ENCODE assay signal across 14 cellular contexts in the genomic region with DNA sequence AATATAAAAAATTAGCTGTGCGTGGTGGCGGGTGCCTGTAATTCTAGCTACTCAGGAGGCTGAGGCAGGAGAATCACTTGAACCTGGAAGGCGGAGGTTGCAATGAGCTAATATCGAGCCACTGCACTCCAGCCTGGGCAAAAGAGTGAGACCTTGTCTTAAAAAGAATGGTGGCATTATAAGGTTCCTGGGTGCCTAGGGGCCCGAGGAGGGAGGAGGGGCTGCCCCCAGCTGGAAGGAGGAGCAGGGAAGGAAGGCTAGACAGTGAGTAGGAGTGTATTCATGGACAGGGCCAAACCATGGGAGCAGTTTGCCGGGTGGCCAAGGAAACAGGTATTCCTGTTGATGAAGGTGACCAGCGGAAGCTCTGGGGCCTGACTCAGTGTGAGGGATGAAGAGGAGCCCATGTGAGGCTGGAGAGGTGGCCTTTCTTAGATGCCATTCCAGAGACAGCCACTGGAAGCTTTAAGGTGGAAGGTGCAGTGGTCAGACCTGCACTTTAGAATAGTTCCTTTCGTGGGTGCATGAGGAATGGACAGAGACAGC. TPM values are rescaled to one million over a fixed set of nuclear protein-coding genes. Genes with fewer than 3 reads are reported as not detected.
DNase-seq lines count a peak whose midpoint lies in the region; ATAC-seq and TF ChIP-seq lines count a peak whose summit lies in the region.
"Had no signal": no experiment of that assay in that cellular context is flagged by ENCODE, and none has a peak within 500 bp of the region (broad histone marks: within the 10 kb centered on the region; RNA-seq: fewer than 3 reads in every experiment).

No MANE protein-coding gene starts in this region.

- H3K27me3 ChIP-seq in Caco-2 (replicated peaks; ENCODE audit: control insufficient read depth, insufficient read depth, low read length) (no peaks in the 10 kb centered on the region), RWPE2 (ENCODE audit: insufficient read depth, poor library complexity, severe bottlenecking) (no peaks in the 10 kb centered on the region), right cardiac atrium (ENCODE audit: control insufficient read depth, insufficient read depth) (no peaks in the 10 kb centered on the region), sigmoid colon (no peaks in the 10 kb centered on the region)

- H3K4me1 ChIP-seq in Caco-2 (no peaks in the 10 kb centered on the region), RWPE2 (ENCODE audit: insufficient read depth, poor library complexity, severe bottlenecking) (peaks cover 25% of the 10 kb centered on the region), right cardiac atrium (ENCODE audit: control insufficient read depth, insufficient read depth, low read length) (peaks cover 12% of the 10 kb centered on the region), sigmoid colon (peaks cover 6 to 88% (median 79%) of the 10 kb centered on the region in 4 donors)

- POLR2A ChIA-PET in Caco-2 (lab: Charles Lee): interaction anchor here (1.2 kb wide), 1 partner anchor 24 kb away, joined by 4 read pairs; the partner anchor contains the start of gene MANBAL

- H3K9me3 ChIP-seq in Caco-2 (no peaks in the 10 kb centered on the region), RWPE2 (ENCODE audit: severe bottlenecking) (no peaks in the 10 kb centered on the region), right cardiac atrium (ENCODE audit: control insufficient read depth, low read length) (no peaks in the 10 kb centered on the region), sigmoid colon (no peaks in the 10 kb centered on the region)

- H3K36me3 ChIP-seq in Caco-2 (ENCODE audit: control insufficient read depth, insufficient read depth, low read length) (peaks cover 6% of the 10 kb centered on the region), RWPE2 (ENCODE audit: low read depth) (peaks cover 89% of the 10 kb centered on the region), sigmoid colon (peaks cover 0 to 30% (median under 1%) of the 10 kb centered on the region in 4 donors)

- peaks cover 20% of the 10 kb centered on the region for H3K36me3 Mint-ChIP-seq in Caco-2 (ENCODE audit: insufficient read depth, unreplicated experiment)

- CTCF ChIA-PET in Caco-2 (lab: Charles Lee): interaction anchor here (0.6 kb wide), 1 partner anchor 10 kb away, joined by 3 read pairs; no protein-coding TSS in a partner anchor

- intact Hi-C loops in Caco-2 (cut with micrococcal nuclease; ENCODE audit: unreplicated experiment): no loop called here
- intact Hi-C loops in right cardiac atrium (cut with DNase I): no loop called here
- intact Hi-C loops in sigmoid colon (cut with DNase I): loop anchor here (2.0 kb wide), 1 partner anchor 33 kb away; the partner anchor contains the start of gene SRC

- H3K9me3 Mint-ChIP-seq in Caco-2 (ENCODE audit: unreplicated experiment): no peaks in the 10 kb centered on the region

- DNase-seq in Caco-2 (peak in 1 of 2 experiments; percentile 43), RWPE2 (ENCODE audit: low spot score) (peak; percentile 73), right cardiac atrium (peak in 1 of 3 donors; percentile 28), sigmoid colon (peak; percentile 61), CD1c-positive myeloid dendritic cell (ENCODE audit: extremely low spot score) (no peak), SW 1271 (lab: John Stamatoyannopoulos, UW) (no peak)
- no peak for DNase-seq in activated CD8-positive, alpha-beta memory T cell treated with anti-CD3 and anti-CD28 coated beads for 24 hours
- DNase-seq: amniotic stem cell, DMS153, KBM-7, kidney had no signal

- no TSS peak for BruUV-seq in Caco-2 (replicated peaks; lab: Mats Ljungman, UMichigan)

- H3K4me3 Mint-ChIP-seq in Caco-2 (ENCODE audit: unreplicated experiment): no peak overlapping the region

- H3K27ac Mint-ChIP-seq in Caco-2 (ENCODE audit: unreplicated experiment): peak overlapping the region; percentile 4

- no peak for TF ChIP-seq POLR2A in sigmoid colon (IDR thresholded peaks at IDR 0.05)

- H3K4me3 ChIP-seq in Caco-2 (ENCODE audit: low read depth, low read length) (no peak overlapping the region), RWPE2 (ENCODE audit: severe bottlenecking) (no peak overlapping the region), right cardiac atrium (ENCODE audit: low read length) (no peak overlapping the region), sigmoid colon (no peak overlapping the region)

- H3K4me1 Mint-ChIP-seq in Caco-2 (ENCODE audit: low read depth, unreplicated experiment): peaks cover 6% of the 10 kb centered on the region

- 92% methylated on average over 8 of the region's 8 CpGs for WGBS in right cardiac atrium
- WGBS in sigmoid colon, 2 donors: 96% methylated on average over 8 of the region's 8 CpGs

- ATAC-seq in RWPE2 (ENCODE audit: low read depth) (peak; percentile 4; the same call in 2 of the 3 replicates), right cardiac atrium (no peak), GM19463 (IDR thresholded peaks at IDR 0.05; ENCODE audit: unreplicated experiment) (no peak)

- no peaks in the 10 kb centered on the region for H3K27me3 Mint-ChIP-seq in Caco-2 (ENCODE audit: insufficient read depth, unreplicated experiment)

- TF ChIP-seq CTCF in Caco-2 (IDR thresholded peaks at IDR 0.05; ENCODE audit: insufficient read depth in 1 of 2, low read depth in 1 of 2, low read length in 1 of 2, severe bottlenecking in 1 of 2, unreplicated experiment in 1 of 2) (no peak), RWPE2 (IDR thresholded peaks at IDR 0.05; ENCODE audit: poor library complexity, severe bottlenecking) (no peak), sigmoid colon (IDR thresholded peaks at IDR 0.05) (no peak)

- peak overlapping the region; percentile 22 for H3K27ac ChIP-seq in RWPE2 (ENCODE audit: poor library complexity, severe bottlenecking)
- peak overlapping the region; percentile 90 for H3K27ac ChIP-seq in right cardiac atrium (ENCODE audit: low read length)
- peak overlapping the region; percentile 77 to 92 (median 85) for H3K27ac ChIP-seq in sigmoid colon

- TF ChIP-seq EP300 in sigmoid colon (IDR thresholded peaks at IDR 0.05): no peak

RNA-seq across cellular contexts. Expression of gene MANBAL, which starts 24.2 kb away (rescaled TPM):
- total RNA-seq in Caco-2 (2022) (95.6 and 106 TPM in 2 replicates), right cardiac atrium (10 to 100 TPM; 22.9 to 30.6 (median 29.5) TPM), sigmoid colon (10 to 100 TPM; 30.4 to 68.5 (median 58.2) TPM)
- polyA plus RNA-seq in right cardiac atrium (34.8 TPM), sigmoid colon (10 to 100 TPM; 34.2 to 57.1 (median 42.0) TPM)

RNA-seq across cellular contexts. Expression of gene SRC, which starts 32.3 kb away (rescaled TPM):
- total RNA-seq in Caco-2 (2022) (197 and 222 TPM in 2 replicates), right cardiac atrium (10 to 100 TPM; 11.8 to 14.0 (median 13.4) TPM), sigmoid colon (10 to 100 TPM; 28.1 to 52.3 (median 40.0) TPM)
- polyA plus RNA-seq in right cardiac atrium (9.5 TPM), sigmoid colon (10 to 100 TPM; 64.3 to 91.8 (median 79.1) TPM)

RNA-seq across cellular contexts. Expression of gene GHRH, which starts 52.0 kb away (rescaled TPM):
- total RNA-seq in Caco-2 (2022): not detected in 2 replicates
- total RNA-seq in right cardiac atrium: 10 to 100 TPM in 3 of 4 donors, 1 to 10 TPM in 1; 7.3 to 23.5 (median 14.3) TPM
- 19.5 TPM for polyA plus RNA-seq in right cardiac atrium
- not detected for total RNA-seq in sigmoid colon
- polyA plus RNA-seq in sigmoid colon: not detected
- total RNA-seq: epithelial cell of proximal tubule, kidney, renal cortical epithelial cell had no signal

Comparison
In these comparisons a context has a peak if more than half of its experiments do, and no peak if none do; other contexts are left out.
1. DNase-seq: peak in RWPE2 (single experiment) and sigmoid colon (single experiment); none in CD1c-positive myeloid dendritic cell (single experiment), SW 1271 (0 of 2) and activated CD8-positive, alpha-beta memory T cell treated with anti-CD3 and anti-CD28 coated beads for 24 hours (single experiment).
2. H3K27ac ChIP-seq: peak in every context shown above with its lines; median percentile 90 in right cardiac atrium; 85 in sigmoid colon; 22 in RWPE2.